In the genomic region with DNA sequence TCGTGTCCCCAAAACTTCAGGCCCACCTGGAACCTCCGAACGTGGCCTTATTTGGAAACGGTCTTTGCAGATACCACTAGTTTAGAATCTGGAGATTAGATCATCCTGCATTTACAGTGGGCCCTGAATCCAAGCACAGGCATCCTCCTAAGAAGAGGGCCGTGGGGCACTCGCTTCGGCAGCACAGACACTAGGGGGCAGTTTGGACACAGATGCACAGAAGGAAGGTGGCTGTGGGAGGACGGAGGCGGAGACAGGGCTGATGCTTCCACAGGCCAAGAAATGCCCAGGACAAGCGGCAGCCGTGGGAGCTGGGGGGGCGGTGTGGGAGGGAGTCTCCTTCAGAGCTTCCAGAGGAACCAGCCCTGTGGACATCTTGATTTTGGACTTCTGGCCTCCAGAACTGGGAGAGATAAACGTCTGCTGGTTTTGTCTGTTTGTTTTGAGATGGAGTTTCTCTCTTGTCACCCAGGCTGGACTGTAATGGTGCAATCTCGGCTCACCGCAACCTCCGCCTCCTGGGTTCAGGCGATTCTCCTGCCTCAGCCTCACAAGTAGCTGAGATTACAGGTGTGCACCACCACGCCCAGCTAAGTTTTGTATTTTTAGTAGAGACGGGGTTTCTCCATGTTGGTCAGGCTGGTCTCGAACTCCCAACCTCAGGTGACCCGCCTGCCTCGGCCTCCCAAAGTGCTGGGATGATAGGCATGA, we compare ENCODE assay signal across 10 cellular contexts. TPM values are rescaled to one million over a fixed set of nuclear protein-coding genes. Genes with fewer than 3 reads are reported as not detected.
A peak's percentile ranks its signal among the peaks of the same experiment; 100 is the strongest.
DNase-seq lines count a peak whose midpoint lies in the region; ATAC-seq, FAIRE-seq and TF ChIP-seq lines count a peak whose summit lies in the region.
"Not testable (repeated sequence)": the region's sequence is repeated elsewhere in the genome, so short reads cannot be mapped to it uniquely, and the experiment has no call there.
"Had no signal": no experiment of that assay in that cellular context is flagged by ENCODE, and none has a peak within 500 bp of the region (broad histone marks: within the 10 kb centered on the region; RNA-seq: fewer than 3 reads in every experiment).

No MANE protein-coding gene starts in this region.

- peak; percentile 80 for FAIRE-seq in keratinocyte (lab: Jason Lieb, UNC)

- dilution Hi-C loops in keratinocyte (cut with MboI; ENCODE audit: extremely low pct_ligation_motif_present, low sequenced_read_pairs) = not testable (repeated sequence)

- not testable (repeated sequence) for H3K36me3 ChIP-seq in KMS-11 (ENCODE audit: insufficient read depth); keratinocyte (ENCODE audit: control insufficient read depth in 2 of 2, extremely low read depth in 1 of 2, insufficient read depth in 2 of 2, low read length in 2 of 2)

- POLR2A ChIA-PET in activated CD4-positive, alpha-beta T cell treated with anti-CD3 and anti-CD28 coated beads for 36 hours (lab: Charles Lee) = interaction anchor here (0.6 kb wide), 1 partner anchor 10 kb away, joined by 3 read pairs; no protein-coding TSS in a partner anchor

- H2AFZ ChIP-seq in KMS-11 (ENCODE audit: low read depth); keratinocyte (ENCODE audit: control insufficient read depth, low read length): not testable (repeated sequence)

- in situ Hi-C loops in ACHN (cut with HindIII; ENCODE audit: low pct_ligation_motif_present, low pct_unique_long_range_greater_than_20kb, low sequenced_read_pairs) = not testable (repeated sequence)

- H3K4me1 Mint-ChIP-seq in activated CD4-positive, alpha-beta T cell treated with anti-CD3 and anti-CD28 coated beads for 36 hours = not testable (repeated sequence)

- peak; percentile 34 for ATAC-seq in activated CD4-positive, alpha-beta T cell treated with anti-CD3 and anti-CD28 coated beads for 36 hours

- H3K9me1 ChIP-seq in keratinocyte (ENCODE audit: control insufficient read depth, extremely low read depth, insufficient read depth, low read length) = not testable (repeated sequence)

- H3K27me3 ChIP-seq in KMS-11 (ENCODE audit: insufficient read depth, low read depth) (peaks cover 29% of the 10 kb centered on the region), keratinocyte (ENCODE audit: control insufficient read depth, extremely low read depth, insufficient read depth, low read length) (peaks cover 22% of the 10 kb centered on the region)
- not testable (repeated sequence) for H3K27me3 ChIP-seq in dorsolateral prefrontal cortex

- not testable (repeated sequence) for H3K36me3 Mint-ChIP-seq in activated CD4-positive, alpha-beta T cell treated with anti-CD3 and anti-CD28 coated beads for 36 hours (ENCODE audit: low read depth)

- TF ChIP-seq CTCF in KMS-11 (conservative IDR thresholded peaks at IDR 0.05; ENCODE audit: low read depth, low read length) = peak; percentile 71
- peak in 55 of 56 donors; percentile 25 to 71 (median 52) for TF ChIP-seq CTCF in dorsolateral prefrontal cortex (IDR thresholded peaks at IDR 0.05 in 54 of 56, conservative IDR thresholded peaks at IDR 0.05 in 2 of 56; ENCODE audit: low read depth in 1 of 56, partially characterized antibody in 56 of 56)
- peak; percentile 60 to 90 (median 69) for TF ChIP-seq CTCF in keratinocyte (optimal IDR thresholded peaks at IDR 0.05 in 1 of 3, IDR thresholded peaks at IDR 0.05 in 1 of 3, conservative IDR thresholded peaks at IDR 0.05 in 1 of 3; ENCODE audit: extremely low read depth in 1 of 3, insufficient read depth in 2 of 3, low read length in 3 of 3)

- H3K9ac ChIP-seq in KMS-11; keratinocyte (ENCODE audit: control insufficient read depth, extremely low read depth, insufficient read depth, low read length): not testable (repeated sequence)

- H3K27ac Mint-ChIP-seq in activated CD4-positive, alpha-beta T cell treated with anti-CD3 and anti-CD28 coated beads for 36 hours = not testable (repeated sequence)

- H3K27me3 Mint-ChIP-seq in activated CD4-positive, alpha-beta T cell treated with anti-CD3 and anti-CD28 coated beads for 36 hours = not testable (repeated sequence)

- not testable (repeated sequence) for H3K9me3 Mint-ChIP-seq in activated CD4-positive, alpha-beta T cell treated with anti-CD3 and anti-CD28 coated beads for 36 hours (ENCODE audit: low read depth)

- H3K27ac ChIP-seq in KMS-11; keratinocyte (ENCODE audit: control insufficient read depth, insufficient read depth, low read length): not testable (repeated sequence)
- H3K27ac ChIP-seq in dorsolateral prefrontal cortex = peak overlapping the region in 14 of 59 donors; percentile 19 to 67 (median 34)

- not testable (repeated sequence) for H4K20me1 ChIP-seq in KMS-11 (ENCODE audit: insufficient read depth); keratinocyte (ENCODE audit: control insufficient read depth, extremely low read depth, insufficient read depth, low read length)

- peaks cover 31% of the 10 kb centered on the region for H3K4me1 ChIP-seq in KMS-11 (ENCODE audit: low read depth, poor library complexity, severe bottlenecking)
- not testable (repeated sequence) for H3K4me1 ChIP-seq in keratinocyte (ENCODE audit: control insufficient read depth, extremely low read depth, insufficient read depth, low read length)

- H3K9me3 ChIP-seq in keratinocyte (ENCODE audit: control insufficient read depth, low read depth, low read length) = not testable (repeated sequence)

- H3K79me2 ChIP-seq in KMS-11 (ENCODE audit: insufficient read depth, low read depth); keratinocyte (ENCODE audit: control insufficient read depth, insufficient read depth, low read length): not testable (repeated sequence)

- intact Hi-C loops in activated CD4-positive, alpha-beta T cell treated with anti-CD3 and anti-CD28 coated beads for 36 hours (cut with DNase I, micrococcal nuclease); dorsolateral prefrontal cortex (cut with DNase I): not testable (repeated sequence)

- H3K4me3 Mint-ChIP-seq in activated CD4-positive, alpha-beta T cell treated with anti-CD3 and anti-CD28 coated beads for 36 hours = not testable (repeated sequence)

- H3K4me3 ChIP-seq in KMS-11 (IDR thresholded peaks at IDR 0.05; ENCODE audit: insufficient read depth, low read depth, low read length); keratinocyte (ENCODE audit: control insufficient read depth in 2 of 3, extremely low read depth in 1 of 3, insufficient read depth in 2 of 3, low read depth in 1 of 3, low read length in 3 of 3): not testable (repeated sequence)
- H3K4me3 ChIP-seq in dorsolateral prefrontal cortex = peak overlapping the region in 1 of 59 donors; percentile 2

- peak overlapping the region; percentile 30; the same call in 1 of the 2 replicates for H3K4me2 ChIP-seq in KMS-11
- not testable (repeated sequence) for H3K4me2 ChIP-seq in keratinocyte (ENCODE audit: control insufficient read depth, extremely low read depth, insufficient read depth, low read depth, low read length)

- CTCF ChIA-PET in activated CD4-positive, alpha-beta T cell treated with anti-CD3 and anti-CD28 coated beads for 36 hours (lab: Charles Lee) = interaction anchor here (0.7 to 1.6 kb wide), 3 partner anchors 10 to 1257 kb away, joined by 3 to 4 read pairs (median 4); no protein-coding TSS in a partner anchor

- DNase-seq in ACHN (peak; percentile 64), GM04503 (ENCODE audit: low read depth) (peak; percentile 12), NOMO-1 treated with dmso at 0.1 percent for 144 hours (lab: John Stamatoyannopoulos, UW; ENCODE audit: unreplicated experiment) (peak; percentile 66), dorsolateral prefrontal cortex (peak; percentile 43 to 86 (median 76)), pulmonary artery endothelial cell (ENCODE audit: low read depth, low spot score) (peak; percentile 26)
- peak; percentile 58 for DNase-seq in activated CD4-positive, alpha-beta T cell treated with anti-CD3 and anti-CD28 coated beads for 36 hours
- not testable (repeated sequence) for DNase-seq in keratinocyte (ENCODE audit: low read depth, low spot score)

RNA-seq across cellular contexts. Expression of a gene that starts 2.9 kb away (rescaled TPM):
- not detected for total RNA-seq in activated CD4-positive, alpha-beta T cell treated with anti-CD3 and anti-CD28 coated beads for 36 hours
- total RNA-seq in dorsolateral prefrontal cortex (1 to 10 TPM in 16 of 120 experiments, under 1 TPM in 58, not detected in 46; 0.16 to 2.8 (median 0.72) TPM), pulmonary artery endothelial cell (not detected in 2 replicates)
- polyA plus RNA-seq in keratinocyte = not detected in 3 replicates
- not detected for polyA plus RNA-seq in keratinocyte (2011; ENCODE audit: low read depth)
- polyA plus RNA-seq in keratinocyte (2011; cell fraction: cytosol; rRNA removed) = not detected in 2 replicates
- not detected in 2 replicates for polyA plus RNA-seq in keratinocyte (2011; cell fraction: nucleus; rRNA removed)
- not detected in 2 replicates for polyA plus RNA-seq in keratinocyte (2012; ENCODE audit: low replicate concordance)
- not detected in 3 replicates for polyA minus RNA-seq in keratinocyte
- polyA minus RNA-seq in keratinocyte (2011; cell fraction: cytosol; rRNA and poly(A)+ RNA removed) = not detected
- polyA minus RNA-seq in keratinocyte (2011; cell fraction: nucleus; rRNA and poly(A)+ RNA removed) = not detected in 2 replicates
- total RNA-seq: CD4-positive, alpha-beta memory T cell; natural killer cell had no signal

RNA-seq across cellular contexts. Expression of a gene that starts 3.3 kb away (rescaled TPM):
- total RNA-seq in activated CD4-positive, alpha-beta T cell treated with anti-CD3 and anti-CD28 coated beads for 36 hours = not detected
- total RNA-seq in dorsolateral prefrontal cortex (10 to 100 TPM in 2 of 120 experiments, 1 to 10 TPM in 108, under 1 TPM in 10; 0.32 to 11.1 (median 3.0) TPM), pulmonary artery endothelial cell (not detected in 2 replicates)
- not detected in 3 replicates for polyA plus RNA-seq in keratinocyte
- not detected for polyA plus RNA-seq in keratinocyte (2011; ENCODE audit: low read depth)
- not detected in 2 replicates for polyA plus RNA-seq in keratinocyte (2011; cell fraction: cytosol; rRNA removed)
- not detected in 2 replicates for polyA plus RNA-seq in keratinocyte (2011; cell fraction: nucleus; rRNA removed)
- not detected in 2 replicates for polyA plus RNA-seq in keratinocyte (2012; ENCODE audit: low replicate concordance)
- not detected in 3 replicates for polyA minus RNA-seq in keratinocyte
- polyA minus RNA-seq in keratinocyte (2011; cell fraction: cytosol; rRNA and poly(A)+ RNA removed) = not detected
- polyA minus RNA-seq in keratinocyte (2011; cell fraction: nucleus; rRNA and poly(A)+ RNA removed) = not detected in 2 replicates
- total RNA-seq: CD4-positive, alpha-beta memory T cell; natural killer cell had no signal
- polyA plus RNA-seq: CD4-positive, alpha-beta memory T cell had no signal

RNA-seq across cellular contexts. Expression of a gene that starts 12.7 kb away (rescaled TPM):
- not detected for total RNA-seq in activated CD4-positive, alpha-beta T cell treated with anti-CD3 and anti-CD28 coated beads for 36 hours
- total RNA-seq in dorsolateral prefrontal cortex (10 to 100 TPM in 1 of 120 experiments, 1 to 10 TPM in 70, under 1 TPM in 6, not detected in 43; 0.52 to 10.9 (median 2.1) TPM), pulmonary artery endothelial cell (not detected in 2 replicates)
- not detected in 3 replicates for polyA plus RNA-seq in keratinocyte
- not detected for polyA plus RNA-seq in keratinocyte (2011; ENCODE audit: low read depth)
- polyA plus RNA-seq in keratinocyte (2011; cell fraction: cytosol; rRNA removed) = not detected in 2 replicates
- polyA plus RNA-seq in keratinocyte (2011; cell fraction: nucleus; rRNA removed) = not detected in 2 replicates
- not detected in 2 replicates for polyA plus RNA-seq in keratinocyte (2012; ENCODE audit: low replicate concordance)
- polyA minus RNA-seq in keratinocyte = not detected in 3 replicates
- polyA minus RNA-seq in keratinocyte (2011; cell fraction: cytosol; rRNA and poly(A)+ RNA removed) = not detected
- polyA minus RNA-seq in keratinocyte (2011; cell fraction: nucleus; rRNA and poly(A)+ RNA removed) = not detected in 2 replicates
- total RNA-seq: CD4-positive, alpha-beta memory T cell; natural killer cell had no signal
- polyA plus RNA-seq: CD4-positive, alpha-beta memory T cell had no signal

RNA-seq across cellular contexts. Expression of a gene that starts 18.2 kb away (rescaled TPM):
- total RNA-seq in activated CD4-positive, alpha-beta T cell treated with anti-CD3 and anti-CD28 coated beads for 36 hours = 1 to 10 TPM in 1 of 2 experiments, under 1 TPM in 1; 0.71 to 1.2 TPM
- total RNA-seq in dorsolateral prefrontal cortex (1 to 10 TPM in 76 of 120 experiments, under 1 TPM in 39, not detected in 5; 0.14 to 8.5 (median 1.5) TPM), pulmonary artery endothelial cell (under 0.01 TPM in 1 of 2 replicates, not detected in the other)
- polyA plus RNA-seq in keratinocyte = not detected in 3 replicates
- polyA plus RNA-seq in keratinocyte (2011; ENCODE audit: low read depth) = not detected
- not detected in 2 replicates for polyA plus RNA-seq in keratinocyte (2011; cell fraction: cytosol; rRNA removed)
- not detected in 2 replicates for polyA plus RNA-seq in keratinocyte (2011; cell fraction: nucleus; rRNA removed)
- polyA plus RNA-seq in keratinocyte (2012; ENCODE audit: low replicate concordance) = not detected in 2 replicates
- not detected in 3 replicates for polyA minus RNA-seq in keratinocyte
- polyA minus RNA-seq in keratinocyte (2011; cell fraction: cytosol; rRNA and poly(A)+ RNA removed) = not detected
- not detected in 2 replicates for polyA minus RNA-seq in keratinocyte (2011; cell fraction: nucleus; rRNA and poly(A)+ RNA removed)
- total RNA-seq: natural killer cell had no signal

RNA-seq across cellular contexts. Expression of a gene that starts 30.2 kb away (rescaled TPM):
- 10 to 100 TPM; 30.9 to 47.1 TPM for total RNA-seq in activated CD4-positive, alpha-beta T cell treated with anti-CD3 and anti-CD28 coated beads for 36 hours
- total RNA-seq in dorsolateral prefrontal cortex = 10 to 100 TPM; 37.4 to 81.9 (median 55.2) TPM
- polyA plus RNA-seq in keratinocyte = 85.5 to 118 TPM (median 99.9 TPM) in 3 replicates
- polyA plus RNA-seq in keratinocyte (2011; ENCODE audit: low read depth) = 15.9 TPM
- polyA plus RNA-seq in keratinocyte (2011; cell fraction: cytosol; rRNA removed) = 43.4 and 91.6 TPM in 2 replicates
- 27.5 and 27.9 TPM in 2 replicates for polyA plus RNA-seq in keratinocyte (2011; cell fraction: nucleus; rRNA removed)
- 90.9 and 95.4 TPM in 2 replicates for polyA plus RNA-seq in keratinocyte (2012; ENCODE audit: low replicate concordance)
- 22.6 to 63.5 TPM (median 35.3 TPM) in 3 replicates for polyA minus RNA-seq in keratinocyte
- 51.6 TPM for polyA minus RNA-seq in keratinocyte (2011; cell fraction: cytosol; rRNA and poly(A)+ RNA removed)
- 11.2 and 12.1 TPM in 2 replicates for polyA minus RNA-seq in keratinocyte (2011; cell fraction: nucleus; rRNA and poly(A)+ RNA removed)
- total RNA-seq in pulmonary artery endothelial cell = 47.5 and 73.2 TPM in 2 replicates
